ENCODE assay signal across 8 cellular contexts in genomic region chr13:26255717-26256277, GRCh38. TPM values are rescaled to one million over a fixed set of nuclear protein-coding genes. Genes with fewer than 3 reads are reported as not detected.
DNase-seq lines count a peak whose midpoint lies in the region; ATAC-seq and TF ChIP-seq lines count a peak whose summit lies in the region.

No MANE protein-coding gene starts in this region.

- peaks cover 58% of the 10 kb centered on the region for H3K4me1 Mint-ChIP-seq in CD4-positive, alpha-beta T cell (ENCODE audit: low read depth)
- H3K4me1 Mint-ChIP-seq in immature natural killer cell = peaks cover 19 to 51% of the 10 kb centered on the region in 2 donors
- peaks cover 16 to 42% of the 10 kb centered on the region in 2 donors for H3K4me1 Mint-ChIP-seq in effector memory CD8-positive, alpha-beta T cell (ENCODE audit: low read depth in 2 of 2)

- intact Hi-C loops in CD4-positive, alpha-beta T cell (cut with DNase I, micrococcal nuclease) = loop anchor here (1.0 to 10.0 kb wide), 5 partner anchors 69 to 1369 kb away; partner anchors contain the start of genes LNX2 (in 1 of the 2), POLR1D (in 1 of the 2), RPL21 (in 1 of the 2) and USP12 (in 1 of the 2)

- no peaks in the 10 kb centered on the region for H3K9me3 Mint-ChIP-seq in CD4-positive, alpha-beta T cell
- H3K9me3 Mint-ChIP-seq in immature natural killer cell = no peaks in the 10 kb centered on the region
- no peaks in the 10 kb centered on the region for H3K9me3 Mint-ChIP-seq in effector memory CD8-positive, alpha-beta T cell

- H3K27ac ChIP-seq in CD4-positive, alpha-beta T cell (ENCODE audit: low read depth, low read length) = no peak overlapping the region
- H3K27ac ChIP-seq in VCaP (peak overlapping the region; percentile 96), suprapubic skin (no peak overlapping the region)

- H3K27me3 ChIP-seq in CD4-positive, alpha-beta T cell (ENCODE audit: control insufficient read depth, insufficient read depth, low read length) = no peaks in the 10 kb centered on the region
- H3K27me3 ChIP-seq in suprapubic skin = no peaks in the 10 kb centered on the region

- no peak for TF ChIP-seq EP300 in suprapubic skin (IDR thresholded peaks at IDR 0.05)

- no peaks in the 10 kb centered on the region for H3K9me3 ChIP-seq in CD4-positive, alpha-beta T cell (ENCODE audit: control insufficient read depth, low read length)
- no peaks in the 10 kb centered on the region for H3K9me3 ChIP-seq in suprapubic skin

- no peaks in the 10 kb centered on the region for H3K36me3 ChIP-seq in suprapubic skin

- no peak for ATAC-seq in CD4-positive, alpha-beta T cell (ENCODE audit: poor library complexity)
- no peak for ATAC-seq in HG03280 (IDR thresholded peaks at IDR 0.05; ENCODE audit: unreplicated experiment)
- ATAC-seq in effector memory CD8-positive, alpha-beta T cell (replicated peaks) = no peak

- peak overlapping the region; percentile 74 for H3K4me3 ChIP-seq in HFF-Myc (replicated peaks; ENCODE audit: low read depth, low read length)
- H3K4me3 ChIP-seq in suprapubic skin = no peak overlapping the region

- no peak for DNase-seq in CD4-positive, alpha-beta T cell
- DNase-seq in HFF-Myc (ENCODE audit: extremely low read depth, low read depth) (no peak), immature natural killer cell (no peak), AG20443 (ENCODE audit: low spot score) (no peak), suprapubic skin (ENCODE audit: low spot score in 2 of 2) (no peak)
- DNase-seq in effector memory CD8-positive, alpha-beta T cell = no peak

- POLR2A ChIA-PET in CD4-positive, alpha-beta T cell (lab: Charles Lee) = interaction anchor here (1.8 kb wide), 1 partner anchor 34 kb away, joined by 11 read pairs; the partner anchor contains the start of gene RNF6

- peaks cover 14% of the 10 kb centered on the region for H3K4me1 ChIP-seq in suprapubic skin

- CTCF ChIA-PET in CD4-positive, alpha-beta T cell (lab: Charles Lee) = interaction anchor here (0.6 to 3.0 kb wide), 5 partner anchors 34 to 241 kb away, joined by 3 to 12 read pairs (median 4); partner anchors contain the start of gene RNF6

- no peak for TF ChIP-seq CTCF in CD4-positive, alpha-beta T cell (IDR thresholded peaks at IDR 0.05)
- TF ChIP-seq CTCF in HFF-Myc (IDR thresholded peaks at IDR 0.05; ENCODE audit: low read depth, low read length, missing control alignments) = peak; percentile 3
- TF ChIP-seq CTCF in VCaP (conservative IDR thresholded peaks at IDR 0.05) = peak; percentile 41
- no peak for TF ChIP-seq CTCF in suprapubic skin (IDR thresholded peaks at IDR 0.05)

- WGBS in suprapubic skin = 73% methylated on average over 10 of the region's 10 CpGs

- TF ChIP-seq POLR2A in suprapubic skin (IDR thresholded peaks at IDR 0.05) = no peak

- H3K36me3 Mint-ChIP-seq in CD4-positive, alpha-beta T cell (ENCODE audit: low read depth) = peaks cover 6% of the 10 kb centered on the region
- no peaks in the 10 kb centered on the region for H3K36me3 Mint-ChIP-seq in immature natural killer cell
- peaks cover 16% of the 10 kb centered on the region for H3K36me3 Mint-ChIP-seq in effector memory CD8-positive, alpha-beta T cell (ENCODE audit: insufficient read depth)

- H3K4me3 Mint-ChIP-seq in CD4-positive, alpha-beta T cell = peak overlapping the region; percentile 94
- peak overlapping the region in 4 of 5 donors; percentile 23 to 93 (median 87) for H3K4me3 Mint-ChIP-seq in immature natural killer cell
- peak overlapping the region in 1 of 2 donors; percentile 96 for H3K4me3 Mint-ChIP-seq in effector memory CD8-positive, alpha-beta T cell

- no peaks in the 10 kb centered on the region for H3K27me3 Mint-ChIP-seq in CD4-positive, alpha-beta T cell
- peaks cover 0 to 12% (median 6%) of the 10 kb centered on the region in 3 donors for H3K27me3 Mint-ChIP-seq in immature natural killer cell (ENCODE audit: low read depth in 3 of 3)
- no peaks in the 10 kb centered on the region for H3K27me3 Mint-ChIP-seq in effector memory CD8-positive, alpha-beta T cell

- H3K27ac Mint-ChIP-seq in CD4-positive, alpha-beta T cell = peak overlapping the region; percentile 51
- H3K27ac Mint-ChIP-seq in immature natural killer cell = no peak overlapping the region
- H3K27ac Mint-ChIP-seq in effector memory CD8-positive, alpha-beta T cell = no peak overlapping the region

RNA-seq across cellular contexts. Expression of gene CDK8, which starts 1.9 kb away (rescaled TPM):
- total RNA-seq in CD4-positive, alpha-beta T cell = 1 to 10 TPM; 6.0 to 6.7 TPM
- 1 to 10 TPM; 1.6 to 5.2 (median 1.7) TPM for polyA plus RNA-seq in immature natural killer cell
- 10 to 100 TPM in 3 of 4 donors, 1 to 10 TPM in 1; 9.8 to 13.3 (median 12.5) TPM for total RNA-seq in suprapubic skin

RNA-seq across cellular contexts. Expression of gene RNF6, which starts 33.7 kb away (rescaled TPM):
- 10 to 100 TPM; 46.5 to 49.5 TPM for total RNA-seq in CD4-positive, alpha-beta T cell
- 10 to 100 TPM; 23.0 to 53.1 (median 31.2) TPM for polyA plus RNA-seq in immature natural killer cell
- total RNA-seq in suprapubic skin = 10 to 100 TPM; 18.2 to 30.6 (median 25.0) TPM

Comparison
In these comparisons a context has a peak if more than half of its experiments do, and no peak if none do; other contexts are left out.
1. CTCF ChIP-seq: peak in HFF-Myc (single experiment) and VCaP (single experiment); none in CD4-positive, alpha-beta T cell (single experiment) and suprapubic skin (0 of 2).